ENCODE assay signal across 20 cellular contexts in genomic region chr19:18860302-18860700, GRCh38. TPM values are rescaled to one million over a fixed set of nuclear protein-coding genes. Genes with fewer than 3 reads are reported as not detected.
"Had no signal": no experiment of that assay in that cellular context is flagged by ENCODE, and none has a peak within 500 bp of the region (broad histone marks: within the 10 kb centered on the region; RNA-seq: fewer than 3 reads in every experiment).

No MANE protein-coding gene starts in this region.

- H3K9me3 ChIP-seq: ascending aorta, heart left ventricle, left lung, sigmoid colon, transverse colon had no signal

- H3K27me3 ChIP-seq: ascending aorta, cardiac muscle cell, heart left ventricle, left lung, sigmoid colon, transverse colon had no signal

- DNase-seq: activated CD4-positive, alpha-beta T cell treated with anti-CD3 and anti-CD28 coated beads for 4 hours; activated CD4-positive, alpha-beta T cell treated with anti-CD3 and anti-CD28 coated beads, Interleukin-2, amount 50 U/mL, for 4 hours; activated effector memory CD4-positive, alpha-beta T cell treated with anti-CD3 and anti-CD28 coated beads, Interleukin-2, amount 50 U/mL, for 16 hours; activated naive CD4-positive, alpha-beta T cell treated with anti-CD3 and anti-CD28 coated beads for 36 hours; activated naive CD8-positive, alpha-beta T cell treated with anti-CD3 and anti-CD28 coated beads, Interleukin-2, amount 10 ng/mL, durations not matched to agents 7 days and 5 days; activated T-cell treated with anti-CD3 and anti-CD28 coated beads, Interleukin-2, amount 50 U/mL, for 1 hour; foreskin fibroblast; immature natural killer cell; left lung; sigmoid colon; small intestine; stimulated activated CD4-positive, alpha-beta T cell treated with anti-CD3 and anti-CD28 coated beads, Interleukin-1b, Interleukin-23, amount 100 ng/mL, for 48 hours; stimulated activated naive CD4-positive, alpha-beta T cell; transverse colon had no signal

- ATAC-seq: esophagus mucosa, left lung had no signal

- H3K4me3 ChIP-seq: ascending aorta, cardiac muscle cell, heart left ventricle, left lung, sigmoid colon, transverse colon had no signal

- H3K4me1 ChIP-seq: ascending aorta, transverse colon had no signal

- H3K27ac ChIP-seq: ascending aorta, cardiac muscle cell, left lung, sigmoid colon, transverse colon had no signal

RNA-seq across cellular contexts. Expression of gene CERS1, which starts 35.7 kb away (rescaled TPM):
- total RNA-seq: activated naive CD4-positive, alpha-beta T cell treated with anti-CD3 and anti-CD28 coated beads for 36 hours; activated naive CD8-positive, alpha-beta T cell treated with anti-CD3 and anti-CD28 coated beads, Interleukin-2, amount 10 ng/mL, durations not matched to agents 7 days and 5 days; activated T-helper 1 cell treated with anti-CD3 and anti-CD28 coated beads, Interleukin-12 subunit alpha, Interleukin-12 subunit beta, Interleukin-2, Interleukin-4 antibody, amounts not matched to agents 30 ng/mL and 10 ng/mL and 1 ng/mL, durations not matched to agents 14 hours and 24 hours and 36 hours; ascending aorta; esophagus mucosa; T-helper 1 cell treated with Interleukin-12 subunit alpha and Interleukin-12 subunit beta and Interleukin-4 antibody, amounts not matched to agents 30 ng/mL and 1 ng/mL, for 36 hours; transverse colon had no signal
- polyA plus RNA-seq: immature natural killer cell had no signal
